In the genomic region with DNA sequence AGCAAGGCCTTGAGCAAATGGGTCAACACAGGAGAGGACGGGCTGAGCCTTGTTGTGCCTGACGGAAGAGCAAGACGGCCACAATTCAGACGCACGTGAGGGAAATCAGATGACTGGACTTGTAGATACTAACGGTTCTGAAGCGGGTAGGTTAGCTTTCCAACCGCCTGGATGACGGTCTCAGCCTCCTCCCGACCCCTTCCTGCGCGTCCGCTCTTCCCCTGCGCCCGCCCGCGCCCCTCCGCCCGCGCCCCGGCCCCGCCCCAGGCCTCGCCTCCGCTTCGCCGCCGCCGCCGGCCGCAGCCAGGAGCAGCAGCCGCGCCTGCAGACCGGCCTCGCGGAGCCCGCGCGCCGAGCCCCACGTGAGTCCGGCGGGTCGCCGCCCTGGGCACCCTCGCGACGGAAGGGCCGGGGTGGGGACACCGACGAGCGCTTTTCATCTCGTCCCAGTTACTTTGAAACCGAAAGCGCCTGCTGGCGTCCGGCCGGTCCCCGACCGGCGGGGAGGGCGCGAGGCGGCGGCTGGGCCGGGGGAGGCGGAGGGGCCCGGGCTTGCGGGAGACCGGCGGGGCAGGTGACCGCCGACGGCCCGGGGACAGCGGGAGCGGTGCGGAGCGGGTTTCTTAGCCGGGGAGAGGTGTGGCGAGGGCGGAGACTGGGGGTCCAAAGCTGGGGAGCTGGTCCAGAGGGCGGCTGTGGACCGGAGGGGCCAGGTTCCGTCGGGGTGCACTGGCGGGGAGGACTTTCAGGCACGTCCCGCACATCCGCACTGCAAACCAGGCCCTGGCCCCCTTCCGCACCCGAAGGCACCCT, we compare ENCODE assay signal across 1 cellular context.
TF ChIP-seq lines count a peak whose summit lies in the region.

A gene with protein sequence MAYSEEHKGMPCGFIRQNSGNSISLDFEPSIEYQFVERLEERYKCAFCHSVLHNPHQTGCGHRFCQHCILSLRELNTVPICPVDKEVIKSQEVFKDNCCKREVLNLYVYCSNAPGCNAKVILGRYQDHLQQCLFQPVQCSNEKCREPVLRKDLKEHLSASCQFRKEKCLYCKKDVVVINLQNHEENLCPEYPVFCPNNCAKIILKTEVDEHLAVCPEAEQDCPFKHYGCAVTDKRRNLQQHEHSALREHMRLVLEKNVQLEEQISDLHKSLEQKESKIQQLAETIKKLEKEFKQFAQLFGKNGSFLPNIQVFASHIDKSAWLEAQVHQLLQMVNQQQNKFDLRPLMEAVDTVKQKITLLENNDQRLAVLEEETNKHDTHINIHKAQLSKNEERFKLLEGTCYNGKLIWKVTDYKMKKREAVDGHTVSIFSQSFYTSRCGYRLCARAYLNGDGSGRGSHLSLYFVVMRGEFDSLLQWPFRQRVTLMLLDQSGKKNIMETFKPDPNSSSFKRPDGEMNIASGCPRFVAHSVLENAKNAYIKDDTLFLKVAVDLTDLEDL (plus strand): TSS at position 306 of the 813 bp plus-strand sequence. CDS start 26,407 bp downstream, outside the sequence.

TF ChIP-seq in HEK293, 187 proteins besides CTCF, POLR2A, EP300 and RAD21 (continued from another document):
- TF ChIP-seq KLF7 (tag by site-specific recombination; IDR thresholded peaks at IDR 0.05; ENCODE audit: borderline replicate concordance) (no peak; the same call in 1 of the 2 replicates), REPIN1 (tag by site-specific recombination; IDR thresholded peaks at IDR 0.05; ENCODE audit: low read depth) (no peak), KLF9 (tag by site-specific recombination; IDR thresholded peaks at IDR 0.05; ENCODE audit: low read depth) (no peak), GFI1B (tag by site-specific recombination; IDR thresholded peaks at IDR 0.05) (no peak), ZBTB21 (tag by site-specific recombination; IDR thresholded peaks at IDR 0.05) (no peak), ZSCAN30 (tag by site-specific recombination; IDR thresholded peaks at IDR 0.05) (0 out of 2 replicates have a peak, but pooled peaks have one; percentile 9), HOXA7 (CRISPR knock-in tag; IDR thresholded peaks at IDR 0.05; ENCODE audit: borderline replicate concordance) (no peak), ZNF302 (tag by site-specific recombination; IDR thresholded peaks at IDR 0.05; ENCODE audit: low read depth) (no peak), ZNF585B (tag by site-specific recombination; IDR thresholded peaks at IDR 0.05) (no peak), ZEB2 (tag by site-specific recombination; IDR thresholded peaks at IDR 0.05) (no peak), ZNF600 (tag by site-specific recombination; IDR thresholded peaks at IDR 0.05) (peak; percentile 13; the same call in 1 of the 2 replicates), SALL2 (tag by site-specific recombination; IDR thresholded peaks at IDR 0.05; ENCODE audit: borderline replicate concordance) (no peak), ZFP69B (tag by site-specific recombination; IDR thresholded peaks at IDR 0.05) (no peak), BCL11B (tag by site-specific recombination; IDR thresholded peaks at IDR 0.05; ENCODE audit: low read depth) (no peak), ZNF311 (tag by site-specific recombination; IDR thresholded peaks at IDR 0.05; ENCODE audit: borderline replicate concordance) (no peak), ZNF202 (tag by site-specific recombination; IDR thresholded peaks at IDR 0.05; ENCODE audit: borderline replicate concordance) (no peak), ZNF530 (tag by site-specific recombination; IDR thresholded peaks at IDR 0.05; ENCODE audit: low read depth) (no peak), ZNF624 (tag by site-specific recombination; IDR thresholded peaks at IDR 0.05) (no peak), SP3 (tag by site-specific recombination; IDR thresholded peaks at IDR 0.05) (0 out of 2 replicates have a peak, but pooled peaks have one; percentile 5), MZF1 (tag by site-specific recombination; IDR thresholded peaks at IDR 0.05; ENCODE audit: borderline replicate concordance) (no peak), OVOL3 (tag by site-specific recombination; IDR thresholded peaks at IDR 0.05) (no peak), ZNF394 (tag by site-specific recombination; IDR thresholded peaks at IDR 0.05; ENCODE audit: borderline replicate concordance) (no peak), GLIS1 (tag by site-specific recombination; IDR thresholded peaks at IDR 0.05) (no peak), MEIS1 (CRISPR knock-in tag; IDR thresholded peaks at IDR 0.05; ENCODE audit: borderline replicate concordance) (no peak), ZBTB17 (tag by site-specific recombination; IDR thresholded peaks at IDR 0.05) (peak; percentile 54; the same call in 1 of the 2 replicates), ZIC2 (tag by site-specific recombination; IDR thresholded peaks at IDR 0.05) (no peak), ZFHX2 (tag by site-specific recombination; conservative IDR thresholded peaks at IDR 0.05) (no peak), ZNF521 (tag by site-specific recombination; IDR thresholded peaks at IDR 0.05) (no peak), ZNF157 (tag by site-specific recombination; IDR thresholded peaks at IDR 0.05) (no peak)
- TF ChIP-seq, protein P1, sequence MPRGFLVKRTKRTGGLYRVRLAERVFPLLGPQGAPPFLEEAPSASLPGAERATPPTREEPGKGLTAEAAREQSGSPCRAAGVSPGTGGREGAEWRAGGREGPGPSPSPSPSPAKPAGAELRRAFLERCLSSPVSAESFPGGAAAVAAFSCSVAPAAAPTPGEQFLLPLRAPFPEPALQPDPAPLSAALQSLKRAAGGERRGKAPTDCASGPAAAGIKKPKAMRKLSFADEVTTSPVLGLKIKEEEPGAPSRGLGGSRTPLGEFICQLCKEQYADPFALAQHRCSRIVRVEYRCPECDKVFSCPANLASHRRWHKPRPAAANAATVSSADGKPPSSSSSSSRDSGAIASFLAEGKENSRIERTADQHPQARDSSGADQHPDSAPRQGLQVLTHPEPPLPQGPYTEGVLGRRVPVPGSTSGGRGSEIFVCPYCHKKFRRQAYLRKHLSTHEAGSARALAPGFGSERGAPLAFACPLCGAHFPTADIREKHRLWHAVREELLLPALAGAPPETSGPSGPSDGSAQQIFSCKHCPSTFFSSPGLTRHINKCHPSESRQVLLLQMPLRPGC (tag by site-specific recombination; IDR thresholded peaks at IDR 0.05), result no peak
- TF ChIP-seq, protein P2, sequence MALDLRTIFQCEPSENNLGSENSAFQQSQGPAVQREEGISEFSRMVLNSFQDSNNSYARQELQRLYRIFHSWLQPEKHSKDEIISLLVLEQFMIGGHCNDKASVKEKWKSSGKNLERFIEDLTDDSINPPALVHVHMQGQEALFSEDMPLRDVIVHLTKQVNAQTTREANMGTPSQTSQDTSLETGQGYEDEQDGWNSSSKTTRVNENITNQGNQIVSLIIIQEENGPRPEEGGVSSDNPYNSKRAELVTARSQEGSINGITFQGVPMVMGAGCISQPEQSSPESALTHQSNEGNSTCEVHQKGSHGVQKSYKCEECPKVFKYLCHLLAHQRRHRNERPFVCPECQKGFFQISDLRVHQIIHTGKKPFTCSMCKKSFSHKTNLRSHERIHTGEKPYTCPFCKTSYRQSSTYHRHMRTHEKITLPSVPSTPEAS (tag by site-specific recombination; IDR thresholded peaks at IDR 0.05), result no peak
- TF ChIP-seq, protein P3, sequence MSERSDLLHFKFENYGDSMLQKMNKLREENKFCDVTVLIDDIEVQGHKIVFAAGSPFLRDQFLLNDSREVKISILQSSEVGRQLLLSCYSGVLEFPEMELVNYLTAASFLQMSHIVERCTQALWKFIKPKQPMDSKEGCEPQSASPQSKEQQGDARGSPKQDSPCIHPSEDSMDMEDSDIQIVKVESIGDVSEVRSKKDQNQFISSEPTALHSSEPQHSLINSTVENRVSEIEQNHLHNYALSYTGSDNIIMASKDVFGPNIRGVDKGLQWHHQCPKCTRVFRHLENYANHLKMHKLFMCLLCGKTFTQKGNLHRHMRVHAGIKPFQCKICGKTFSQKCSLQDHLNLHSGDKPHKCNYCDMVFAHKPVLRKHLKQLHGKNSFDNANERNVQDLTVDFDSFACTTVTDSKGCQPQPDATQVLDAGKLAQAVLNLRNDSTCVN (tag by site-specific recombination; optimal IDR thresholded peaks at IDR 0.05), result peak; percentile 44
- TF ChIP-seq, protein P4, sequence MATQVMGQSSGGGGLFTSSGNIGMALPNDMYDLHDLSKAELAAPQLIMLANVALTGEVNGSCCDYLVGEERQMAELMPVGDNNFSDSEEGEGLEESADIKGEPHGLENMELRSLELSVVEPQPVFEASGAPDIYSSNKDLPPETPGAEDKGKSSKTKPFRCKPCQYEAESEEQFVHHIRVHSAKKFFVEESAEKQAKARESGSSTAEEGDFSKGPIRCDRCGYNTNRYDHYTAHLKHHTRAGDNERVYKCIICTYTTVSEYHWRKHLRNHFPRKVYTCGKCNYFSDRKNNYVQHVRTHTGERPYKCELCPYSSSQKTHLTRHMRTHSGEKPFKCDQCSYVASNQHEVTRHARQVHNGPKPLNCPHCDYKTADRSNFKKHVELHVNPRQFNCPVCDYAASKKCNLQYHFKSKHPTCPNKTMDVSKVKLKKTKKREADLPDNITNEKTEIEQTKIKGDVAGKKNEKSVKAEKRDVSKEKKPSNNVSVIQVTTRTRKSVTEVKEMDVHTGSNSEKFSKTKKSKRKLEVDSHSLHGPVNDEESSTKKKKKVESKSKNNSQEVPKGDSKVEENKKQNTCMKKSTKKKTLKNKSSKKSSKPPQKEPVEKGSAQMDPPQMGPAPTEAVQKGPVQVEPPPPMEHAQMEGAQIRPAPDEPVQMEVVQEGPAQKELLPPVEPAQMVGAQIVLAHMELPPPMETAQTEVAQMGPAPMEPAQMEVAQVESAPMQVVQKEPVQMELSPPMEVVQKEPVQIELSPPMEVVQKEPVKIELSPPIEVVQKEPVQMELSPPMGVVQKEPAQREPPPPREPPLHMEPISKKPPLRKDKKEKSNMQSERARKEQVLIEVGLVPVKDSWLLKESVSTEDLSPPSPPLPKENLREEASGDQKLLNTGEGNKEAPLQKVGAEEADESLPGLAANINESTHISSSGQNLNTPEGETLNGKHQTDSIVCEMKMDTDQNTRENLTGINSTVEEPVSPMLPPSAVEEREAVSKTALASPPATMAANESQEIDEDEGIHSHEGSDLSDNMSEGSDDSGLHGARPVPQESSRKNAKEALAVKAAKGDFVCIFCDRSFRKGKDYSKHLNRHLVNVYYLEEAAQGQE (tag by site-specific recombination; IDR thresholded peaks at IDR 0.05), result no peak
- TF ChIP-seq, protein P5, sequence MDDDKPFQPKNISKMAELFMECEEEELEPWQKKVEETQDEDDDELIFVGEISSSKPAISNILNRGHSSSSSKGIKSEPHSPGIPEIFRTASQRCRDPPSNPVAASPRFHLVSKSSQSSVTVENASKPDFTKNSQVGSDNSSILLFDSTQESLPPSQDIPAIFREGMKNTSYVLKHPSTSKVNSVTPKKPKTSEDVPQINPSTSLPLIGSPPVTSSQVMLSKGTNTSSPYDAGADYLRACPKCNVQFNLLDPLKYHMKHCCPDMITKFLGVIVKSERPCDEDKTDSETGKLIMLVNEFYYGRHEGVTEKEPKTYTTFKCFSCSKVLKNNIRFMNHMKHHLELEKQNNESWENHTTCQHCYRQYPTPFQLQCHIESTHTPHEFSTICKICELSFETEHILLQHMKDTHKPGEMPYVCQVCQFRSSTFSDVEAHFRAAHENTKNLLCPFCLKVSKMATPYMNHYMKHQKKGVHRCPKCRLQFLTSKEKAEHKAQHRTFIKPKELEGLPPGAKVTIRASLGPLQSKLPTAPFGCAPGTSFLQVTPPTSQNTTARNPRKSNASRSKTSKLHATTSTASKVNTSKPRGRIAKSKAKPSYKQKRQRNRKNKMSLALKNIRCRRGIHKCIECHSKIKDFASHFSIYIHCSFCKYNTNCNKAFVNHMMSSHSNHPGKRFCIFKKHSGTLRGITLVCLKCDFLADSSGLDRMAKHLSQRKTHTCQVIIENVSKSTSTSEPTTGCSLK (tag by site-specific recombination; IDR thresholded peaks at IDR 0.05), result no peak
- TF ChIP-seq, protein P6, sequence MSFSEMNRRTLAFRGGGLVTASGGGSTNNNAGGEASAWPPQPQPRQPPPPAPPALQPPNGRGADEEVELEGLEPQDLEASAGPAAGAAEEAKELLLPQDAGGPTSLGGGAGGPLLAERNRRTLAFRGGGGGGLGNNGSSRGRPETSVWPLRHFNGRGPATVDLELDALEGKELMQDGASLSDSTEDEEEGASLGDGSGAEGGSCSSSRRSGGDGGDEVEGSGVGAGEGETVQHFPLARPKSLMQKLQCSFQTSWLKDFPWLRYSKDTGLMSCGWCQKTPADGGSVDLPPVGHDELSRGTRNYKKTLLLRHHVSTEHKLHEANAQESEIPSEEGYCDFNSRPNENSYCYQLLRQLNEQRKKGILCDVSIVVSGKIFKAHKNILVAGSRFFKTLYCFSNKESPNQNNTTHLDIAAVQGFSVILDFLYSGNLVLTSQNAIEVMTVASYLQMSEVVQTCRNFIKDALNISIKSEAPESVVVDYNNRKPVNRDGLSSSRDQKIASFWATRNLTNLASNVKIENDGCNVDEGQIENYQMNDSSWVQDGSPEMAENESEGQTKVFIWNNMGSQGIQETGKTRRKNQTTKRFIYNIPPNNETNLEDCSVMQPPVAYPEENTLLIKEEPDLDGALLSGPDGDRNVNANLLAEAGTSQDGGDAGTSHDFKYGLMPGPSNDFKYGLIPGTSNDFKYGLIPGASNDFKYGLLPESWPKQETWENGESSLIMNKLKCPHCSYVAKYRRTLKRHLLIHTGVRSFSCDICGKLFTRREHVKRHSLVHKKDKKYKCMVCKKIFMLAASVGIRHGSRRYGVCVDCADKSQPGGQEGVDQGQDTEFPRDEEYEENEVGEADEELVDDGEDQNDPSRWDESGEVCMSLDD (tag by site-specific recombination; IDR thresholded peaks at IDR 0.05), result no peak
